In the genomic region with DNA sequence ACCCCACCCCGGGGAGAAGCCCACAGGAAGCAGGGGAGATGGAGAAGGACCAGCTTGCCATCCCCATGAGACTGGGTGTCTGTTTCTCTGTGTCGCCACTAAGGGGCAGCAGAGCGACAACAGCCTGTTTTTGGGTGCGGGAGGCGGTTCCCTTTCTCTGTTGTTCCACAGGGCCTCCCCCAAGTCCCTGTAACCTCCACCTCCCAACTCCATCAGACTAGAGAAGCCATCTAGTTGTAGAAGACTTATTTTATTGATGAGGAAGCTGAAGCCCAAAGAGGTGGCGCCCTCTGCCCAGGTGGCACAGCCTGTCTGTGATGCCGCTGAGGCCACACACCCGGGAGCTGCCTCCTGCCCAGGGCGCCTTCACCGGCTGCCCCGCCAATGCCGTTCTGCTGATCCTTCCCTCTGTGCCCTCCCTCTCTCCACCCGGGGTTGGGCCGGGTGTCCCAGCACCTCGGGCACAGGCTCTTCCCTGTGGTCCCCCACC, we compare ENCODE assay signal across 8 cellular contexts. TPM values are rescaled to one million over a fixed set of nuclear protein-coding genes. Genes with fewer than 3 reads are reported as not detected.
DNase-seq lines count a peak whose midpoint lies in the region; ATAC-seq and TF ChIP-seq lines count a peak whose summit lies in the region.

No MANE protein-coding gene starts in this region.

- H3K4me3 ChIP-seq in adipocyte (ENCODE audit: low read length) (no peak overlapping the region), left ventricle myocardium inferior (no peak overlapping the region), smooth muscle cell (no peak overlapping the region)

- peak; percentile 89 for TF ChIP-seq CTCF in GM10248 (IDR thresholded peaks at IDR 0.05; ENCODE audit: control extremely low read depth, extremely low read depth, low read depth, missing control alignments)
- peak; percentile 85 for TF ChIP-seq CTCF in LNCAP (IDR thresholded peaks at IDR 0.05)
- TF ChIP-seq CTCF in left ventricle myocardium inferior (IDR thresholded peaks at IDR 0.05; ENCODE audit: borderline replicate concordance): peak; percentile 90
- TF ChIP-seq CTCF in smooth muscle cell (IDR thresholded peaks at IDR 0.05; ENCODE audit: borderline replicate concordance, insufficient read depth, poor library complexity, severe bottlenecking): peak; percentile 56

- CTCF ChIA-PET in GM10248 (lab: Yijun Ruan, JAX): interaction anchor here (0.7 to 16.1 kb wide), 33 partner anchors 8 to 230 kb away, joined by 3 to 263 read pairs (median 7); partner anchors contain the start of genes DISP2, INAFM2, IVD and PHGR1

- H3K27me3 ChIP-seq in adipocyte (replicated peaks; ENCODE audit: control insufficient read depth, insufficient read depth, low read length) (no peaks in the 10 kb centered on the region), left ventricle myocardium inferior (ENCODE audit: low read depth) (no peaks in the 10 kb centered on the region), smooth muscle cell (ENCODE audit: low read depth) (no peaks in the 10 kb centered on the region)

- WGBS in smooth muscle cell (ENCODE audit: low lambda C conversion rate): 63% methylated on average over 15 of the region's 15 CpGs

- H3K79me2 ChIP-seq in smooth muscle cell (ENCODE audit: low read depth): no peaks in the 10 kb centered on the region

- H4K20me1 ChIP-seq in smooth muscle cell (ENCODE audit: low read depth): no peaks in the 10 kb centered on the region

- POLR2A ChIA-PET in GM10248 (lab: Yijun Ruan, JAX): no interaction called here

- no peaks in the 10 kb centered on the region for H3K36me3 ChIP-seq in adipocyte (ENCODE audit: control insufficient read depth, insufficient read depth, low read length, severe bottlenecking)
- H3K36me3 ChIP-seq in left ventricle myocardium inferior: no peaks in the 10 kb centered on the region
- no peaks in the 10 kb centered on the region for H3K36me3 ChIP-seq in smooth muscle cell (ENCODE audit: low read depth)

- peaks cover 36% of the 10 kb centered on the region for H3K4me1 ChIP-seq in adipocyte (ENCODE audit: control insufficient read depth, insufficient read depth, low read length)
- H3K4me1 ChIP-seq in left ventricle myocardium inferior: peaks cover 63% of the 10 kb centered on the region
- H3K4me1 ChIP-seq in smooth muscle cell (ENCODE audit: low read depth): peaks cover 26% of the 10 kb centered on the region

- H3F3A ChIP-seq in smooth muscle cell (ENCODE audit: low read depth): peaks cover 26% of the 10 kb centered on the region

- H3K9ac ChIP-seq in adipocyte (ENCODE audit: low read length) (no peak overlapping the region), smooth muscle cell (ENCODE audit: low read depth) (no peak overlapping the region)

- H3K4me2 ChIP-seq in smooth muscle cell: no peak overlapping the region

- H3K27ac ChIP-seq in left ventricle myocardium inferior (replicated peaks) (peak overlapping the region; percentile 99), smooth muscle cell (ENCODE audit: low read depth) (peak overlapping the region; percentile 98)

- no peaks in the 10 kb centered on the region for H3K9me3 ChIP-seq in adipocyte (ENCODE audit: control insufficient read depth, low read length)
- H3K9me3 ChIP-seq in left ventricle myocardium inferior (replicated peaks): no peaks in the 10 kb centered on the region
- H3K9me3 ChIP-seq in smooth muscle cell (replicated peaks; ENCODE audit: low read depth): no peaks in the 10 kb centered on the region

- DNase-seq in GM10248 (ENCODE audit: extremely low spot score) (peak; percentile 88), SW480 (ENCODE audit: low spot score) (peak; percentile 57), adipocyte (ENCODE audit: low read depth) (peak; percentile 81), left ventricle myocardium inferior (no peak), smooth muscle cell (lab: John Stamatoyannopoulos, UW; ENCODE audit: unreplicated experiment) (peak; percentile 16), putamen (ENCODE audit: low spot score) (no peak)

- H2AFZ ChIP-seq in smooth muscle cell (ENCODE audit: low read depth): no peak overlapping the region

- intact Hi-C loops in left ventricle myocardium inferior (cut with micrococcal nuclease): loop anchor here (10.0 kb wide), 1 partner anchor 80 kb away; no protein-coding TSS in a partner anchor

- no peak for ATAC-seq in GM21529 (IDR thresholded peaks at IDR 0.05; ENCODE audit: unreplicated experiment)

RNA-seq across cellular contexts. Expression of gene CCDC9B, which starts 3.9 kb away (rescaled TPM):
- total RNA-seq in left ventricle myocardium inferior: 155 TPM
- 2.2 and 3.8 TPM in 2 replicates for total RNA-seq in smooth muscle cell
- polyA plus RNA-seq in smooth muscle cell: 0.97 and 4.7 TPM in 2 replicates

RNA-seq across cellular contexts. Expression of gene PHGR1, which starts 6.2 kb away (rescaled TPM):
- total RNA-seq in left ventricle myocardium inferior (not detected), smooth muscle cell (not detected in 2 replicates)
- polyA plus RNA-seq in smooth muscle cell: 0.48 TPM in 1 of 2 replicates, not detected in the other

RNA-seq across cellular contexts. Expression of gene DISP2, which starts 13.3 kb away (rescaled TPM):
- total RNA-seq in left ventricle myocardium inferior (3.0 TPM), smooth muscle cell (0.04 and 0.58 TPM in 2 replicates)
- polyA plus RNA-seq in smooth muscle cell: 0.46 and 0.90 TPM in 2 replicates

RNA-seq across cellular contexts. Expression of gene INAFM2, which starts 21.2 kb away (rescaled TPM):
- total RNA-seq in left ventricle myocardium inferior: 52.7 TPM
- 28.1 and 30.4 TPM in 2 replicates for total RNA-seq in smooth muscle cell
- polyA plus RNA-seq in smooth muscle cell: 23.9 and 48.6 TPM in 2 replicates

RNA-seq across cellular contexts. Expression of gene PLCB2, which starts 36.9 kb away (rescaled TPM):
- total RNA-seq in left ventricle myocardium inferior (8.5 TPM), smooth muscle cell (1.5 and 3.9 TPM in 2 replicates)
- polyA plus RNA-seq in smooth muscle cell: 1.9 TPM in 1 of 2 replicates, not detected in the other

Comparison
In these comparisons a context has a peak if more than half of its experiments do, and no peak if none do; other contexts are left out.
1. DNase-seq: peak in GM10248 (single experiment), SW480 (single experiment), adipocyte (single experiment) and smooth muscle cell (single experiment); none in left ventricle myocardium inferior (single experiment) and putamen (single experiment).
2. RNA of gene CCDC9B, which starts 3.9 kb away (total RNA-seq): 155 TPM in left ventricle myocardium inferior (single experiment); 2.2 to 3.8 TPM in smooth muscle cell; every median in the first group is over 10 times any median in the second.
3. Peak in every context shown above with its lines, with median percentiles within 50 percentile points of each other: CTCF ChIP-seq.